In the genomic region with DNA sequence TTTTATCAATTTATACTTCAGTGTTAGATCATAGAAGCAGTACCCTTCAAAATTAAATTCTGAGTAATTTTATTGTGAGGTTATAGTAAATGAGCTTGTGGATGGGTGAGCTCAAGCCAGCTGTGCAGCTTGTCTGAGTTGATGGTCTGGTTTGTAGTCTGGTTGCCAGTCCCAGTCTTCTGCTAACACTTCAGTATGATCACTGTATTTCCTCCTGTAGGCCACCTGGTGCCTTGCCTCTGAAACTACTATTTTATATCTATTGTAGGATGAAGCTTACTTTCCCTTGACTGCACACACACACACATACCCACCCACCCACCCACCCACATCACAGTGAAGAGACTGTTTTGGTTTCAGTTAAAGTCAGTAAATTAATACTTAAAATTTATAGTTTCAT, we compare ENCODE assay signal across 8 cellular contexts.
DNase-seq lines count a peak whose midpoint lies in the region; ATAC-seq and TF ChIP-seq lines count a peak whose summit lies in the region.

No MANE protein-coding gene starts in this region.

- H3K27me3 Mint-ChIP-seq in activated CD8-positive, alpha-beta T cell treated with anti-CD3 and anti-CD28 coated beads for 36 hours, result no peaks in the 10 kb centered on the region

- H3K27ac Mint-ChIP-seq in activated CD8-positive, alpha-beta T cell treated with anti-CD3 and anti-CD28 coated beads for 36 hours, result no peak overlapping the region

- TF ChIP-seq POLR2A in sigmoid colon (IDR thresholded peaks at IDR 0.05), result no peak

- H2AFZ ChIP-seq in MM.1S (ENCODE audit: low read length), result no peak overlapping the region

- TF ChIP-seq CTCF in MM.1S (IDR thresholded peaks at IDR 0.05; ENCODE audit: low read length) (no peak), sigmoid colon (IDR thresholded peaks at IDR 0.05) (no peak)
- peak; percentile 39 for TF ChIP-seq CTCF in activated CD8-positive, alpha-beta T cell treated with anti-CD3 and anti-CD28 coated beads for 36 hours (IDR thresholded peaks at IDR 0.05)

- H3K9me2 ChIP-seq in MM.1S (replicated peaks; ENCODE audit: insufficient read depth, low read length), result no peaks in the 10 kb centered on the region

- H3K4me2 ChIP-seq in MM.1S (ENCODE audit: low read depth, low read length), result no peak overlapping the region

- peaks cover 35% of the 10 kb centered on the region for H3K4me1 Mint-ChIP-seq in activated CD8-positive, alpha-beta T cell treated with anti-CD3 and anti-CD28 coated beads for 36 hours (ENCODE audit: low read depth)

- H3K36me3 ChIP-seq in MM.1S (replicated peaks; ENCODE audit: insufficient read depth, low read length) (no peaks in the 10 kb centered on the region), sigmoid colon (no peaks in the 10 kb centered on the region)

- H3K27me3 ChIP-seq in MM.1S (replicated peaks; ENCODE audit: insufficient read depth, low read length) (no peaks in the 10 kb centered on the region), sigmoid colon (no peaks in the 10 kb centered on the region)

- H3K36me3 Mint-ChIP-seq in activated CD8-positive, alpha-beta T cell treated with anti-CD3 and anti-CD28 coated beads for 36 hours (ENCODE audit: low read depth), result peaks cover 10% of the 10 kb centered on the region

- CTCF ChIA-PET in activated CD8-positive, alpha-beta T cell treated with anti-CD3 and anti-CD28 coated beads for 36 hours (lab: Charles Lee), result interaction anchor here (0.9 to 2.9 kb wide), 12 partner anchors 9 to 269 kb away, joined by 3 to 12 read pairs (median 6); no protein-coding TSS in a partner anchor

- no peaks in the 10 kb centered on the region for H3K9me3 Mint-ChIP-seq in activated CD8-positive, alpha-beta T cell treated with anti-CD3 and anti-CD28 coated beads for 36 hours

- no peak overlapping the region for H3K9ac ChIP-seq in MM.1S (ENCODE audit: low read length)

- DNase-seq in Ammon's horn (ENCODE audit: low spot score) (peak; percentile 9), MM.1S (peak; percentile 28), lung microvascular endothelial cell (ENCODE audit: low read depth in 2 of 2) (peak; percentile 7 to 42), NCI-H345 treated with DMSO at 0.1 percent for 48 hours (lab: John Stamatoyannopoulos, UW; ENCODE audit: unreplicated experiment) (no peak), DMS79 (lab: John Stamatoyannopoulos, UW) (no peak), sigmoid colon (no peak)
- peak; percentile 58 for DNase-seq in activated CD8-positive, alpha-beta T cell treated with anti-CD3 and anti-CD28 coated beads for 36 hours

- intact Hi-C loops in activated CD8-positive, alpha-beta T cell treated with anti-CD3 and anti-CD28 coated beads for 36 hours (cut with micrococcal nuclease), result no loop called here
- intact Hi-C loops in sigmoid colon (cut with DNase I), result loop anchor here (5.0 kb wide), 1 partner anchor 81 kb away; a partner anchor contains a TSS

- ATAC-seq in GM18868 (IDR thresholded peaks at IDR 0.05; ENCODE audit: unreplicated experiment), result peak; percentile 61
- peak; percentile 72 for ATAC-seq in activated CD8-positive, alpha-beta T cell treated with anti-CD3 and anti-CD28 coated beads for 36 hours

- H3K4me3 Mint-ChIP-seq in activated CD8-positive, alpha-beta T cell treated with anti-CD3 and anti-CD28 coated beads for 36 hours, result no peak overlapping the region

- no peak overlapping the region for H3K4me3 ChIP-seq in MM.1S (ENCODE audit: low read length)
- H3K4me3 ChIP-seq in sigmoid colon, result no peak overlapping the region

- no peak for TF ChIP-seq EP300 in sigmoid colon (IDR thresholded peaks at IDR 0.05)

- POLR2A ChIA-PET in activated CD8-positive, alpha-beta T cell treated with anti-CD3 and anti-CD28 coated beads for 36 hours (lab: Charles Lee), result interaction anchor here (0.6 to 1.3 kb wide), 6 partner anchors 8 to 261 kb away, joined by 3 to 6 read pairs (median 4); no protein-coding TSS in a partner anchor

- H3K79me2 ChIP-seq in MM.1S (ENCODE audit: low read length), result no peaks in the 10 kb centered on the region; the same call in 1 of the 2 replicates

- H4K20me1 ChIP-seq in MM.1S (ENCODE audit: insufficient read depth, low read length), result no peaks in the 10 kb centered on the region

- H3K27ac ChIP-seq in MM.1S (ENCODE audit: low read length) (no peak overlapping the region), sigmoid colon (no peak overlapping the region)

- H3F3A ChIP-seq in MM.1S (ENCODE audit: insufficient read depth, low read length), result no peaks in the 10 kb centered on the region

- H3K4me1 ChIP-seq in MM.1S (ENCODE audit: low read length) (no peaks in the 10 kb centered on the region), sigmoid colon (peaks cover 0 to 23% (median 5%) of the 10 kb centered on the region in 4 donors)

- H3K9me3 ChIP-seq in MM.1S (replicated peaks; ENCODE audit: insufficient read depth, low read length), result no peaks in the 10 kb centered on the region
- no peaks in the 10 kb centered on the region for H3K9me3 ChIP-seq in sigmoid colon

Comparison
In these comparisons a context has a peak if more than half of its experiments do, and no peak if none do; other contexts are left out.
1. DNase-seq: peak in Ammon's horn (single experiment), MM.1S (single experiment), activated CD8-positive, alpha-beta T cell treated with anti-CD3 and anti-CD28 coated beads for 36 hours (single experiment) and lung microvascular endothelial cell (2 of 2); none in NCI-H345 treated with DMSO at 0.1 percent for 48 hours (single experiment), DMS79 (single experiment) and sigmoid colon (single experiment).